Comparison of ENCODE assay signal across 39 cellular contexts in the genomic region with DNA sequence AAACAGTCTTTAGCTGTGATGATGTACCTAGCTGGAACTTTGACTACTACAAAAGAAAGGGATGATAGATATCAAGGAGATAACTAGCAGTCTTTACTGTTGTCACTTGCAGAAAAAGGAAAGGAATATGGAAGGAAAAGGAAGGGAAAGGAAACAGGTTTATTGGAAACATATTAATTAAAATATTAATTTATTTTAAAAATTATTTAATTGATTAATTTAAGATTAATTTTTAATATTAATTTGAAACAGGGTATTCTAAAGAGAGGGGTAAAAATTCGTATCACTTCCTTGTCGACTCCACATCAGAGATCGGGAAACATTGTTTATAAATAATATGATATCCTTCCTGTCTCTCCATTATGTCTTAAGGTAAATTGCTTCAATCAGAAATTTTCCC.
"Had no signal": no experiment of that assay in that cellular context is flagged by ENCODE, and none has a peak within 500 bp of the region (broad histone marks: within the 10 kb centered on the region; RNA-seq: fewer than 3 reads in every experiment).

No MANE protein-coding gene starts in this region.

- H3K4me1 Mint-ChIP-seq: activated naive CD4-positive, alpha-beta T cell treated with anti-CD3 and anti-CD28 coated beads, Interleukin-2, amount 10 ng/mL, durations not matched to agents 7 days and 5 days; activated naive CD4-positive, alpha-beta T cell treated with anti-CD3 and anti-CD28 coated beads, Interleukin-2, amount 50 U/mL, for 24 hours; activated naive CD8-positive, alpha-beta T cell treated with anti-CD3 and anti-CD28 coated beads for 36 hours; activated naive CD8-positive, alpha-beta T cell treated with anti-CD3 and anti-CD28 coated beads, Interleukin-2, amount 10 ng/mL, durations not matched to agents 7 days and 5 days; activated naive CD8-positive, alpha-beta T cell treated with anti-CD3 and anti-CD28 coated beads, Interleukin-2, amount 50 U/mL, for 24 hours; activated T-helper 17 cell treated with anti-CD3 and anti-CD28 coated beads, Interleukin-2, amount 50 U/mL, for 72 hours; central memory CD8-positive, alpha-beta T cell had no signal

- H3K27ac ChIP-seq: adrenal gland, ascending aorta, body of pancreas, brain microvascular endothelial cell, breast epithelium, cardiac muscle cell had no signal

- ATAC-seq: activated naive CD4-positive, alpha-beta T cell treated with anti-CD3 and anti-CD28 coated beads, Interleukin-2, amount 50 U/mL, for 72 hours; activated naive CD8-positive, alpha-beta T cell treated with anti-CD3 and anti-CD28 coated beads, Interleukin-2, amount 50 U/mL, for 24 hours; activated T-cell treated with anti-CD3 and anti-CD28 coated beads, Interleukin-2, amount 50 U/mL, for 72 hours; activated T-helper 17 cell treated with anti-CD3 and anti-CD28 coated beads, Interleukin-2, amount 50 U/mL, for 72 hours; body of pancreas had no signal

- H3K4me1 ChIP-seq: adrenal gland, ascending aorta, body of pancreas, breast epithelium had no signal

- FAIRE-seq: astrocyte, bronchial epithelial cell, colon had no signal

- H3K27ac Mint-ChIP-seq: activated naive CD4-positive, alpha-beta T cell treated with anti-CD3 and anti-CD28 coated beads for 36 hours; activated naive CD4-positive, alpha-beta T cell treated with anti-CD3 and anti-CD28 coated beads, Interleukin-2, amount 10 ng/mL, durations not matched to agents 7 days and 5 days; activated naive CD4-positive, alpha-beta T cell treated with anti-CD3 and anti-CD28 coated beads, Interleukin-2, amount 50 U/mL, for 24 hours; activated naive CD4-positive, alpha-beta T cell treated with anti-CD3 and anti-CD28 coated beads, Interleukin-2, amount 50 U/mL, for 72 hours; activated naive CD8-positive, alpha-beta T cell; activated naive CD8-positive, alpha-beta T cell treated with anti-CD3 and anti-CD28 coated beads for 36 hours; activated naive CD8-positive, alpha-beta T cell treated with anti-CD3 and anti-CD28 coated beads, Interleukin-2, amount 10 ng/mL, durations not matched to agents 7 days and 5 days; activated naive CD8-positive, alpha-beta T cell treated with anti-CD3 and anti-CD28 coated beads, Interleukin-2, amount 50 U/mL, for 24 hours; activated T-cell treated with anti-CD3 and anti-CD28 coated beads, Interleukin-2, amount 50 U/mL, for 24 hours; activated T-cell treated with anti-CD3 and anti-CD28 coated beads, Interleukin-2, amount 50 U/mL, for 72 hours; activated T-helper 1 cell treated with anti-CD3 and anti-CD28 coated beads, Interleukin-12 subunit alpha, Interleukin-12 subunit beta, Interleukin-2, Interleukin-4 antibody, amounts not matched to agents 30 ng/mL and 10 ng/mL and 1 ng/mL, durations not matched to agents 14 hours and 24 hours and 36 hours; activated T-helper 17 cell treated with anti-CD3 and anti-CD28 coated beads, Interleukin-2, amount 50 U/mL, for 72 hours; activated T-helper 2 cell treated with anti-CD3 and anti-CD28 coated beads, Interferon-gamma antibody, Interleukin-2, Interleukin-4, amounts not matched to agents 10 μg/mL and 5 μg/mL and 100 μg/mL, durations not matched to agents 14 hours and 24 hours and 36 hours; brain had no signal

- H3K9me3 Mint-ChIP-seq: activated naive CD4-positive, alpha-beta T cell treated with anti-CD3 and anti-CD28 coated beads, Interleukin-2, amount 10 ng/mL, durations not matched to agents 7 days and 5 days; activated naive CD8-positive, alpha-beta T cell treated with anti-CD3 and anti-CD28 coated beads, Interleukin-2, amount 10 ng/mL, durations not matched to agents 7 days and 5 days; activated T-cell treated with anti-CD3 and anti-CD28 coated beads, Interleukin-2, amount 50 U/mL, for 24 hours; activated T-helper 1 cell treated with anti-CD3 and anti-CD28 coated beads, Interleukin-12 subunit alpha, Interleukin-12 subunit beta, Interleukin-2, Interleukin-4 antibody, amounts not matched to agents 30 ng/mL and 10 ng/mL and 1 ng/mL, durations not matched to agents 14 hours and 24 hours and 36 hours; activated T-helper 17 cell treated with anti-CD3 and anti-CD28 coated beads, Interleukin-2, amount 50 U/mL, for 72 hours; activated T-helper 2 cell treated with anti-CD3 and anti-CD28 coated beads, Interferon-gamma antibody, Interleukin-2, Interleukin-4, amounts not matched to agents 10 μg/mL and 5 μg/mL and 100 μg/mL, durations not matched to agents 14 hours and 24 hours and 36 hours; brain; central memory CD8-positive, alpha-beta T cell had no signal

- DNase-seq: activated effector memory CD4-positive, alpha-beta T cell treated with anti-CD3 and anti-CD28 coated beads, Interleukin-2, amount 50 U/mL, for 16 hours; activated effector memory CD4-positive, alpha-beta T cell treated with Interleukin-2 at 50 U/mL for 16 hours; activated gamma-delta T cell; activated gamma-delta T cell treated with Interleukin-2 at 50 U/mL for 16 hours; activated naive CD4-positive, alpha-beta T cell; activated naive CD4-positive, alpha-beta T cell treated with anti-CD3 and anti-CD28 coated beads for 36 hours; activated naive CD4-positive, alpha-beta T cell treated with anti-CD3 and anti-CD28 coated beads, Interleukin-2, amount 10 ng/mL, durations not matched to agents 7 days and 5 days; activated naive CD4-positive, alpha-beta T cell treated with anti-CD3 and anti-CD28 coated beads, Interleukin-2, amount 50 U/mL, for 16 hours; activated naive CD4-positive, alpha-beta T cell treated with Interleukin-2 at 50 U/mL for 16 hours; activated naive CD8-positive, alpha-beta T cell treated with anti-CD3 and anti-CD28 coated beads for 36 hours; activated naive CD8-positive, alpha-beta T cell treated with anti-CD3 and anti-CD28 coated beads, Interleukin-2, amount 10 ng/mL, durations not matched to agents 7 days and 5 days; activated naive CD8-positive, alpha-beta T cell treated with anti-CD3 and anti-CD28 coated beads, Interleukin-2, amount 50 U/mL, for 24 hours; activated T-cell treated with anti-CD3 and anti-CD28 coated beads, Interleukin-2, amount 50 U/mL, for 24 hours; activated T-cell treated with anti-CD3 and anti-CD28 coated beads, Interleukin-2, amount 50 U/mL, for 48 hours; activated T-cell treated with anti-CD3 and anti-CD28 coated beads, Interleukin-2, amount 50 U/mL, for 72 hours; adrenal gland; amniotic stem cell; amygdala; anterior cingulate cortex; aorta; body of pancreas; brain microvascular endothelial cell; caudate nucleus; central memory CD4-positive, alpha-beta T cell; cerebellar nuclear complex had no signal

- H3K27me3 ChIP-seq: adrenal gland, ascending aorta, body of pancreas, brain microvascular endothelial cell, breast epithelium, cardiac muscle cell had no signal

- H3K36me3 ChIP-seq: adrenal gland, ascending aorta, brain microvascular endothelial cell, breast epithelium, cardiac muscle cell had no signal

- H3K27me3 Mint-ChIP-seq: activated naive CD4-positive, alpha-beta T cell treated with anti-CD3 and anti-CD28 coated beads, Interleukin-2, amount 10 ng/mL, durations not matched to agents 7 days and 5 days; activated naive CD4-positive, alpha-beta T cell treated with anti-CD3 and anti-CD28 coated beads, Interleukin-2, amount 50 U/mL, for 24 hours; activated naive CD8-positive, alpha-beta T cell treated with anti-CD3 and anti-CD28 coated beads for 36 hours; activated T-cell treated with anti-CD3 and anti-CD28 coated beads, Interleukin-2, amount 50 U/mL, for 24 hours; brain had no signal

- H3K36me3 Mint-ChIP-seq: activated naive CD4-positive, alpha-beta T cell treated with anti-CD3 and anti-CD28 coated beads, Interleukin-2, amount 10 ng/mL, durations not matched to agents 7 days and 5 days; activated naive CD4-positive, alpha-beta T cell treated with anti-CD3 and anti-CD28 coated beads, Interleukin-2, amount 50 U/mL, for 24 hours; activated naive CD4-positive, alpha-beta T cell treated with anti-CD3 and anti-CD28 coated beads, Interleukin-2, amount 50 U/mL, for 72 hours; activated naive CD8-positive, alpha-beta T cell; activated naive CD8-positive, alpha-beta T cell treated with anti-CD3 and anti-CD28 coated beads for 36 hours; activated naive CD8-positive, alpha-beta T cell treated with anti-CD3 and anti-CD28 coated beads, Interleukin-2, amount 10 ng/mL, durations not matched to agents 7 days and 5 days; brain had no signal

- H3K4me3 ChIP-seq: adrenal gland, ascending aorta, body of pancreas, breast epithelium, cardiac muscle cell had no signal

- H3K9me3 ChIP-seq: adrenal gland, ascending aorta, body of pancreas, breast epithelium had no signal

- H3K4me3 Mint-ChIP-seq: activated naive CD4-positive, alpha-beta T cell treated with anti-CD3 and anti-CD28 coated beads for 36 hours; activated naive CD4-positive, alpha-beta T cell treated with anti-CD3 and anti-CD28 coated beads, Interleukin-2, amount 10 ng/mL, durations not matched to agents 7 days and 5 days; activated naive CD4-positive, alpha-beta T cell treated with anti-CD3 and anti-CD28 coated beads, Interleukin-2, amount 50 U/mL, for 24 hours; activated naive CD8-positive, alpha-beta T cell; activated naive CD8-positive, alpha-beta T cell treated with anti-CD3 and anti-CD28 coated beads for 36 hours; activated naive CD8-positive, alpha-beta T cell treated with anti-CD3 and anti-CD28 coated beads, Interleukin-2, amount 10 ng/mL, durations not matched to agents 7 days and 5 days; activated naive CD8-positive, alpha-beta T cell treated with anti-CD3 and anti-CD28 coated beads, Interleukin-2, amount 50 U/mL, for 24 hours; activated T-cell treated with anti-CD3 and anti-CD28 coated beads, Interleukin-2, amount 50 U/mL, for 24 hours; activated T-cell treated with anti-CD3 and anti-CD28 coated beads, Interleukin-2, amount 50 U/mL, for 72 hours; activated T-helper 1 cell treated with anti-CD3 and anti-CD28 coated beads, Interleukin-12 subunit alpha, Interleukin-12 subunit beta, Interleukin-2, Interleukin-4 antibody, amounts not matched to agents 30 ng/mL and 10 ng/mL and 1 ng/mL, durations not matched to agents 14 hours and 24 hours and 36 hours; activated T-helper 17 cell treated with anti-CD3 and anti-CD28 coated beads, Interleukin-2, amount 50 U/mL, for 72 hours; brain; central memory CD8-positive, alpha-beta T cell had no signal
